Comparison of ENCODE assay signal across 8 cellular contexts in the genomic region with DNA sequence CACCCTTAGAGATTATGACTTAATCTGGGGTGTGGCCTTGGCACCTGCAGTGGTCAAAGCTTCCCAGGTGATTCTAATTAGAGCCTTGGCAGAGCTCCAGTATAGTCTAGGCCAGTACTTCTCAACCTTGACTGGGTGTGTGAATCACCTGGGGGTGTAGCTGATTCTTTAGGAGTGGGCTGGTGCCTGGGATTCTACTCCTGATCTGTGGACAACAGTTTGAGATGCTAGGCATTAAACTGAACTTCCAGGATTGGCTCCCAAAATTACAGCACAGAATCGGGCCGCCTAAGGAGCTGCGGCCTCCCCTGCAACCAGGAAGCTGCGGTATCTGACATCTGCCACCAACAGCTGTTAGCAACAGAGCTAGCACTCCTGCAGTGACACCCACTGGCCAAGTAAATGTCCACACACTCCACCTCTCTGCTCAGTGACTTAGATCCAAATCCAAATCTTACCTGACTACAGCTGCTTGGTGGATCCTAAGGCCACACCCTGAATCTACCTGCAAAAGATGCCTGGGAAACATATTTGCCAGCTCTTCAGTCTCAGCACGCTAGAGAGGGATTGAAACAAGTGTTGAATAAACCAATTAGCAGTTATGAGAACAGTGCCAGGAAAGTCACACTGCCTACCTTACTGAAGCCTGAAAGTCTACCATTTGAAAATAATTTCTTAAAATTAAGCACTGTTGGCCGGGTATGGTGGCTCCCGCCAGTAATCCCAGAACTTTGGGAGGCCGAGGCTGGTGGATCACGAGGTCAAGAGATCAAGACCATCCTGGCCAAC.
DNase-seq lines count a peak whose midpoint lies in the region; ATAC-seq and TF ChIP-seq lines count a peak whose summit lies in the region.

No MANE protein-coding gene starts in this region.

- in situ Hi-C loops in brain microvascular endothelial cell (cut with HindIII; ENCODE audit: low pct_ligation_motif_present, low sequenced_read_pairs): no loop called here

- H3K4me3 ChIP-seq in brain microvascular endothelial cell (ENCODE audit: low read depth, low read length): no peak overlapping the region
- H3K4me3 ChIP-seq in upper lobe of right lung: no peak overlapping the region

- DNase-seq in ELF-1 (ENCODE audit: low read depth, low spot score) (peak; percentile 71), NCI-H774 (lab: John Stamatoyannopoulos, UW) (peak; percentile 83), brain microvascular endothelial cell (no peak), left lobe of liver (ENCODE audit: low spot score) (peak; percentile 62), upper lobe of right lung (no peak)
- DNase-seq in activated CD8-positive, alpha-beta memory T cell treated with anti-CD3 and anti-CD28 coated beads, Interleukin-2, amount 50 U/mL, for 48 hours: no peak

- no peaks in the 10 kb centered on the region for H3K4me1 ChIP-seq in upper lobe of right lung

- TF ChIP-seq CTCF in brain microvascular endothelial cell (IDR thresholded peaks at IDR 0.05; ENCODE audit: low read depth, low read length, missing control alignments): peak; percentile 56
- peak; percentile 35 for TF ChIP-seq CTCF in upper lobe of right lung (IDR thresholded peaks at IDR 0.05)

- H3K27ac ChIP-seq in brain microvascular endothelial cell: no peak overlapping the region
- H3K27ac ChIP-seq in upper lobe of right lung: no peak overlapping the region

- H3K27me3 ChIP-seq in brain microvascular endothelial cell (replicated peaks): no peaks in the 10 kb centered on the region
- no peaks in the 10 kb centered on the region for H3K27me3 ChIP-seq in upper lobe of right lung

- intact Hi-C loops in upper lobe of right lung (cut with DNase I): no loop called here

- H3K9me3 ChIP-seq in upper lobe of right lung: no peaks in the 10 kb centered on the region

- H3K36me3 ChIP-seq in brain microvascular endothelial cell (replicated peaks): no peaks in the 10 kb centered on the region
- no peaks in the 10 kb centered on the region for H3K36me3 ChIP-seq in upper lobe of right lung

- ATAC-seq in GM21360 (IDR thresholded peaks at IDR 0.05; ENCODE audit: unreplicated experiment): peak; percentile 89
- ATAC-seq in HG03571 (IDR thresholded peaks at IDR 0.05; ENCODE audit: unreplicated experiment): peak; percentile 96
- ATAC-seq in left lobe of liver: peak; percentile 99
- ATAC-seq in upper lobe of right lung: peak; percentile 78

Comparison
In these comparisons a context has a peak if more than half of its experiments do, and no peak if none do; other contexts are left out.
1. DNase-seq: peak in ELF-1 (single experiment), NCI-H774 (single experiment) and left lobe of liver (single experiment); none in brain microvascular endothelial cell (single experiment), upper lobe of right lung (single experiment) and activated CD8-positive, alpha-beta memory T cell treated with anti-CD3 and anti-CD28 coated beads, Interleukin-2, amount 50 U/mL, for 48 hours (single experiment).
2. Peak in every context shown above with its lines, with median percentiles within 50 percentile points of each other: ATAC-seq.